Comparison of ENCODE assay signal across 7 cellular contexts in genomic region chr1:236159704-236160539, GRCh38. TPM values are rescaled to one million over a fixed set of nuclear protein-coding genes. Genes with fewer than 3 reads are reported as not detected.
DNase-seq lines count a peak whose midpoint lies in the region; ATAC-seq and TF ChIP-seq lines count a peak whose summit lies in the region.

No MANE protein-coding gene starts in this region.

- POLR2A ChIA-PET in OCI-LY7 (lab: Charles Lee), result interaction anchor here (0.6 to 0.7 kb wide), 2 partner anchors 230 to 992 kb away, joined by 3 read pairs; no protein-coding TSS in a partner anchor

- H3K27me3 Mint-ChIP-seq in stimulated activated naive B cell treated with anti-CD40 and anti-IgM and Interleukin-4, amounts not matched to agents 10 μg/mL and 1 μg/mL and 100 μg/mL, for 72 hours, result peaks cover 0 to 7% of the 10 kb centered on the region in 2 donors

- H3K4me3 Mint-ChIP-seq in stimulated activated naive B cell treated with anti-CD40 and anti-IgM and Interleukin-4, amounts not matched to agents 10 μg/mL and 1 μg/mL and 100 μg/mL, for 72 hours, result peak overlapping the region; percentile 52 to 68

- H3K36me3 Mint-ChIP-seq in stimulated activated naive B cell treated with anti-CD40 and anti-IgM and Interleukin-4, amounts not matched to agents 10 μg/mL and 1 μg/mL and 100 μg/mL, for 72 hours, result peaks cover 63 to 79% of the 10 kb centered on the region in 2 donors

- intact Hi-C loops in OCI-LY7 (cut with micrococcal nuclease; ENCODE audit: unreplicated experiment), result loop anchor here (10.0 kb wide), 1 partner anchor 655 kb away; the partner anchor contains the start of gene B3GALNT2

- no peaks in the 10 kb centered on the region for H3K79me2 ChIP-seq in OCI-LY7 (ENCODE audit: insufficient read depth, low read depth, low read length)

- peak; percentile 44 for ATAC-seq in GM19025 (IDR thresholded peaks at IDR 0.05; ENCODE audit: low read depth, unreplicated experiment)
- peak; percentile 54 for ATAC-seq in HG02759 (IDR thresholded peaks at IDR 0.05; ENCODE audit: unreplicated experiment)
- peak; percentile 55 to 59 for ATAC-seq in stimulated activated naive B cell treated with anti-CD40 and anti-IgM and Interleukin-4, amounts not matched to agents 10 μg/mL and 1 μg/mL and 100 μg/mL, for 72 hours (replicated peaks)

- peaks cover 18% of the 10 kb centered on the region; the same call in 1 of the 2 replicates for H3K9me3 ChIP-seq in OCI-LY7 (ENCODE audit: low read length)

- H3K27ac ChIP-seq in OCI-LY7 (ENCODE audit: low read depth, low read length, poor library complexity, severe bottlenecking), result no peak overlapping the region

- H3K4me3 ChIP-seq in OCI-LY7 (ENCODE audit: low read depth, low read length, poor library complexity, severe bottlenecking), result peak overlapping the region; percentile 22

- H3K4me1 Mint-ChIP-seq in stimulated activated naive B cell treated with anti-CD40 and anti-IgM and Interleukin-4, amounts not matched to agents 10 μg/mL and 1 μg/mL and 100 μg/mL, for 72 hours, result peaks cover 64 to 88% of the 10 kb centered on the region in 2 donors

- peak overlapping the region; percentile 12; the same call in 1 of the 2 replicates for H2AFZ ChIP-seq in OCI-LY7 (ENCODE audit: low read length)

- no peak for TF ChIP-seq CTCF in OCI-LY7 (conservative IDR thresholded peaks at IDR 0.05; ENCODE audit: low read length)

- BruUV-seq in OCI-LY7 (replicated peaks; lab: Mats Ljungman, UMichigan), result no TSS peak

- H3K36me3 ChIP-seq in OCI-LY7 (ENCODE audit: insufficient read depth, low read length), result no peaks in the 10 kb centered on the region

- H4K20me1 ChIP-seq in OCI-LY7 (ENCODE audit: insufficient read depth, low read length), result no peaks in the 10 kb centered on the region

- H3K9me2 ChIP-seq in OCI-LY7 (ENCODE audit: insufficient read depth, low read length), result no peaks in the 10 kb centered on the region

- peaks cover 26 to 46% of the 10 kb centered on the region in 2 donors for H3K9me3 Mint-ChIP-seq in stimulated activated naive B cell treated with anti-CD40 and anti-IgM and Interleukin-4, amounts not matched to agents 10 μg/mL and 1 μg/mL and 100 μg/mL, for 72 hours

- no peak for DNase-seq in OCI-LY7 (ENCODE audit: low spot score)
- DNase-seq in stimulated activated naive B cell treated with anti-CD40 and anti-IgM and Interleukin-4, amounts not matched to agents 10 μg/mL and 1 μg/mL and 100 μg/mL, for 72 hours, result peak; percentile 77
- DNase-seq in NCI-H2029 treated with DMSO at 0.1 percent for 48 hours (lab: John Stamatoyannopoulos, UW), result no peak
- no peak for DNase-seq in activated naive CD4-positive, alpha-beta T cell treated with Interleukin-2 at 50 U/mL for 16 hours
- DNase-seq in NCI-H2196 (lab: John Stamatoyannopoulos, UW; ENCODE audit: unreplicated experiment), result no peak

- peak overlapping the region; percentile 94 for H3K27ac Mint-ChIP-seq in stimulated activated naive B cell treated with anti-CD40 and anti-IgM and Interleukin-4, amounts not matched to agents 10 μg/mL and 1 μg/mL and 100 μg/mL, for 72 hours

- H3K4me2 ChIP-seq in OCI-LY7 (ENCODE audit: low read length), result peak overlapping the region; percentile 51

- CTCF ChIA-PET in OCI-LY7 (lab: Charles Lee; ENCODE audit: unreplicated experiment), result no interaction called here

- H3K4me1 ChIP-seq in OCI-LY7 (ENCODE audit: insufficient read depth, low read length, poor library complexity, severe bottlenecking), result peaks cover 56% of the 10 kb centered on the region

RNA-seq across cellular contexts. Expression of gene GPR137B, which starts 17.6 kb away (rescaled TPM):
- total RNA-seq in OCI-LY7 (2014; rRNA removed; shearing (Covaris generic)), result 1.2 and 2.8 TPM in 2 replicates
- total RNA-seq in OCI-LY7 (2022), result 2.8 and 3.1 TPM in 2 replicates
